In genomic region chr15:81779181-81779580, GRCh38 we compare ENCODE assay signal across 9 cellular contexts.
"Had no signal": no experiment of that assay in that cellular context is flagged by ENCODE, and none has a peak within 500 bp of the region (broad histone marks: within the 10 kb centered on the region; RNA-seq: fewer than 3 reads in every experiment).

No MANE protein-coding gene starts in this region.

- H2AFZ ChIP-seq: GM23248, GM23338 had no signal

- H3K9ac ChIP-seq: GM23248 had no signal

- H3K9me3 ChIP-seq: HAP-1 had no signal

- H3K4me2 ChIP-seq: GM23338 had no signal

- H3K4me1 ChIP-seq: HAP-1 had no signal

- DNase-seq: GM23248, GOT3, H7, H9, HCEC 1CT, HFFc6 had no signal

- H3K4me3 ChIP-seq: GM23248, GM23338, HAP-1 had no signal

- H3K36me3 ChIP-seq: HAP-1 had no signal

- ATAC-seq: GM23338, HCT116 had no signal

- H3K27ac ChIP-seq: GM23248 had no signal
